ENCODE assay signal across 32 cellular contexts in genomic region chr10:97644961-97645360, GRCh38. TPM values are rescaled to one million over a fixed set of nuclear protein-coding genes. Genes with fewer than 3 reads are reported as not detected.
"Had no signal": no experiment of that assay in that cellular context is flagged by ENCODE, and none has a peak within 500 bp of the region (broad histone marks: within the 10 kb centered on the region; RNA-seq: fewer than 3 reads in every experiment).

No MANE protein-coding gene starts in this region.

- ATAC-seq: activated T-helper 17 cell treated with anti-CD3 and anti-CD28 coated beads, Interleukin-2, amount 50 U/mL, for 72 hours; Panc1; SK-N-SH treated with all-trans-retinoic acid at 6 μM for 48 hours had no signal

- H3K27ac ChIP-seq: SJSA1 had no signal

- H3K4me3 ChIP-seq: SJSA1 had no signal

- DNase-seq: activated B cell treated with CpG ODN at 0.5 μM for 24 hours; activated CD4-positive, alpha-beta memory T cell treated with anti-CD3 and anti-CD28 coated beads for 36 hours; activated CD4-positive, alpha-beta T cell treated with anti-CD3 and anti-CD28 coated beads for 1 hour; activated CD4-positive, alpha-beta T cell treated with anti-CD3 and anti-CD28 coated beads, Interleukin-2, amount 10 ng/mL, durations not matched to agents 24 days and 14 days; activated CD8-positive, alpha-beta memory T cell treated with anti-CD3 and anti-CD28 coated beads for 24 hours; activated gamma-delta T cell; activated naive CD4-positive, alpha-beta T cell treated with anti-CD3 and anti-CD28 coated beads for 36 hours; activated T-cell treated with anti-CD3 and anti-CD28 coated beads for 4 hours; activated T-cell treated with anti-CD3 and anti-CD28 coated beads, Interleukin-2, amount 50 U/mL, for 48 hours; amygdala; IMR-90; Kasumi-1; KBM-7; NCI-H1092; NCI-H1417; NCI-H1930; NCI-H2107; NCI-H2171 treated with DMSO at 0.1 percent for 48 hours; NCI-H345; NCI-H510A; NCI-H526 treated with DMSO at 0.1 percent for 48 hours; NK-92 treated with Interleukin-12 subunit alpha and Interleukin-12 subunit beta, amount 100 ng/mL, for 24 hours; OCI-M1; RPMI8226; SHP77; SW 1271; T1000 had no signal

- H3K27me3 ChIP-seq: SJSA1 had no signal

- H3K9me3 ChIP-seq: SJSA1 had no signal

RNA-seq across cellular contexts. Expression of gene C10orf62, which starts 55.4 kb away (rescaled TPM):
- total RNA-seq: activated B cell treated with CpG ODN at 0.5 μM for 24 hours; activated CD4-positive, alpha-beta memory T cell treated with anti-CD3 and anti-CD28 coated beads for 36 hours; activated CD4-positive, alpha-beta T cell treated with anti-CD3 and anti-CD28 coated beads, Interleukin-2, amount 10 ng/mL, durations not matched to agents 24 days and 14 days; activated naive CD4-positive, alpha-beta T cell treated with anti-CD3 and anti-CD28 coated beads for 36 hours; activated T-helper 17 cell treated with anti-CD3 and anti-CD28 coated beads, Interleukin-2, amount 50 U/mL, for 72 hours; astrocyte; IMR-90; SJSA1 had no signal
- polyA plus RNA-seq: IMR-90 had no signal
